ENCODE assay signal across 15 cellular contexts in genomic region chr20:57712851-57713504, GRCh38. TPM values are rescaled to one million over a fixed set of nuclear protein-coding genes. Genes with fewer than 3 reads are reported as not detected.
DNase-seq lines count a peak whose midpoint lies in the region; ATAC-seq, FAIRE-seq and TF ChIP-seq lines count a peak whose summit lies in the region.
"Had no signal": no experiment of that assay in that cellular context is flagged by ENCODE, and none has a peak within 500 bp of the region (broad histone marks: within the 10 kb centered on the region; RNA-seq: fewer than 3 reads in every experiment).

No MANE protein-coding gene starts in this region.

- intact Hi-C loops in tibial artery (cut with DNase I; ENCODE audit: low total_unique reads): loop anchor here (2.0 to 5.0 kb wide), 2 partner anchors 34 to 436 kb away; no protein-coding TSS in a partner anchor

- no peak overlapping the region for H2BK120ac ChIP-seq in neuronal stem cell (ENCODE audit: low read depth, low read length)

- H2AK5ac ChIP-seq in neuronal stem cell (ENCODE audit: low read depth, low read length): peak overlapping the region; percentile 58

- ATAC-seq in effector memory CD8-positive, alpha-beta T cell (replicated peaks): no peak
- ATAC-seq in HG02852 (IDR thresholded peaks at IDR 0.05; ENCODE audit: unreplicated experiment): no peak
- ATAC-seq: activated CD8-positive, alpha-beta T cell treated with anti-CD3 and anti-CD28 coated beads for 36 hours had no signal

- no peak overlapping the region for H3K4me3 Mint-ChIP-seq in effector memory CD8-positive, alpha-beta T cell
- H3K4me3 Mint-ChIP-seq: activated CD8-positive, alpha-beta T cell treated with anti-CD3 and anti-CD28 coated beads for 36 hours had no signal

- no peak overlapping the region for H3K4me2 ChIP-seq in neuronal stem cell (ENCODE audit: insufficient read depth, low read length, poor library complexity, severe bottlenecking)

- no peaks in the 10 kb centered on the region for H3K9me3 Mint-ChIP-seq in effector memory CD8-positive, alpha-beta T cell
- H3K9me3 Mint-ChIP-seq: activated CD8-positive, alpha-beta T cell treated with anti-CD3 and anti-CD28 coated beads for 36 hours had no signal

- H3K4me1 ChIP-seq in neuronal stem cell (ENCODE audit: control insufficient read depth in 2 of 2, insufficient read depth in 1 of 2, low read depth in 1 of 2, low read length in 2 of 2) (peaks cover 3 to 13% of the 10 kb centered on the region in 2 donors), tibial artery (peaks cover 8 to 77% (median 72%) of the 10 kb centered on the region in 4 donors)

- TF ChIP-seq CTCF in tibial artery (IDR thresholded peaks at IDR 0.05): no peak

- H3K36me3 Mint-ChIP-seq in effector memory CD8-positive, alpha-beta T cell (ENCODE audit: insufficient read depth): peaks cover 21% of the 10 kb centered on the region

- H3K23ac ChIP-seq in neuronal stem cell (ENCODE audit: low read depth, low read length, poor library complexity): no peak overlapping the region

- H3K79me1 ChIP-seq in neuronal stem cell (ENCODE audit: low read depth, low read length): no peaks in the 10 kb centered on the region

- no peak overlapping the region for H2BK5ac ChIP-seq in neuronal stem cell (ENCODE audit: low read length)

- H3K14ac ChIP-seq in neuronal stem cell (ENCODE audit: low read length): no peak overlapping the region

- DNase-seq in RCC 7860 (ENCODE audit: low spot score) (peak; percentile 10), neuronal stem cell (ENCODE audit: low spot score) (no peak), tibial artery (no peak), NCI-H748 (lab: John Stamatoyannopoulos, UW; ENCODE audit: unreplicated experiment) (no peak), amniotic stem cell (lab: John Stamatoyannopoulos, UW) (no peak)
- DNase-seq in effector memory CD8-positive, alpha-beta T cell: no peak
- DNase-seq: activated CD8-positive, alpha-beta T cell treated with anti-CD3 and anti-CD28 coated beads for 36 hours; CD4-positive, alpha-beta memory T cell; cortex of kidney; MG63; NCI-H1930; NCI-H510A had no signal

- no peak overlapping the region for H3K18ac ChIP-seq in neuronal stem cell (ENCODE audit: low read length)

- peaks cover 13 to 16% of the 10 kb centered on the region in 2 donors for H3K4me1 Mint-ChIP-seq in effector memory CD8-positive, alpha-beta T cell (ENCODE audit: low read depth in 2 of 2)

- H3K4me3 ChIP-seq in neuronal stem cell (ENCODE audit: low read length in 2 of 2): no peak overlapping the region
- H3K4me3 ChIP-seq in tibial artery: no peak overlapping the region
- H3K4me3 ChIP-seq: MG63 had no signal

- no peak overlapping the region for H3K9ac ChIP-seq in neuronal stem cell (ENCODE audit: low read depth, low read length, poor library complexity)
- H3K9ac ChIP-seq: parathyroid adenoma had no signal

- peaks cover 26 to 63% of the 10 kb centered on the region in 2 donors for H3K27me3 Mint-ChIP-seq in effector memory CD8-positive, alpha-beta T cell

- no peak overlapping the region for H4K91ac ChIP-seq in neuronal stem cell (ENCODE audit: low read depth, low read length, poor library complexity)

- H2BK15ac ChIP-seq in neuronal stem cell (ENCODE audit: low read length): no peak overlapping the region

- H3K9me3 ChIP-seq in neuronal stem cell (replicated peaks in 1 of 2; ENCODE audit: control insufficient read depth in 2 of 2, insufficient read depth in 1 of 2, low read depth in 1 of 2, low read length in 2 of 2) (no peaks in the 10 kb centered on the region), tibial artery (no peaks in the 10 kb centered on the region)
- H3K9me3 ChIP-seq: MG63 had no signal

- H3K4ac ChIP-seq in neuronal stem cell (ENCODE audit: low read length): no peak overlapping the region

- H3K27me3 ChIP-seq in neuronal stem cell (ENCODE audit: control insufficient read depth in 3 of 3, insufficient read depth in 3 of 3, low read depth in 1 of 3, low read length in 3 of 3) (peaks cover 13 to 70% (median 44%) of the 10 kb centered on the region in 3 experiments), tibial artery (no peaks in the 10 kb centered on the region)
- H3K27me3 ChIP-seq: MG63 had no signal

- WGBS in neuronal stem cell (ENCODE audit: extremely low coverage in 2 of 2, insufficient read length in 2 of 2, insufficient replicate concordance in 1 of 2), 2 donors: no CpG with 5 or more reads among the region's 5 CpGs

- H2BK12ac ChIP-seq in neuronal stem cell (ENCODE audit: low read length): no peak overlapping the region

- H3K36me3 ChIP-seq in neuronal stem cell (replicated peaks in 1 of 2; ENCODE audit: control insufficient read depth in 2 of 2, insufficient read depth in 2 of 2, low read length in 2 of 2) (no peaks in the 10 kb centered on the region), tibial artery (no peaks in the 10 kb centered on the region)
- H3K36me3 ChIP-seq: MG63 had no signal

- H3K27ac ChIP-seq in neuronal stem cell (replicated peaks; ENCODE audit: low read length): no peak overlapping the region
- peak overlapping the region; percentile 96 to 97 for H3K27ac ChIP-seq in tibial artery
- H3K27ac ChIP-seq: parathyroid adenoma had no signal

- H3K27ac Mint-ChIP-seq in effector memory CD8-positive, alpha-beta T cell: peak overlapping the region; percentile 64 to 73
- H3K27ac Mint-ChIP-seq: activated CD8-positive, alpha-beta T cell treated with anti-CD3 and anti-CD28 coated beads for 36 hours had no signal

- H2AFZ ChIP-seq in neuronal stem cell (ENCODE audit: low read length): no peak overlapping the region
- H2AFZ ChIP-seq: parathyroid adenoma had no signal

- H4K8ac ChIP-seq in neuronal stem cell (ENCODE audit: low read depth, low read length): no peak overlapping the region

- FAIRE-seq in RCC 7860 (lab: Jason Lieb, UNC): no peak
- FAIRE-seq: islet of Langerhans had no signal

RNA-seq across cellular contexts. Expression of gene PMEPA1, which starts 3.2 kb away (rescaled TPM):
- polyA plus RNA-seq in neuronal stem cell (2013, experiment 1 of 2): 0.10 TPM
- 0.08 TPM for polyA plus RNA-seq in neuronal stem cell (2013, experiment 2 of 2)
